In the genomic region with DNA sequence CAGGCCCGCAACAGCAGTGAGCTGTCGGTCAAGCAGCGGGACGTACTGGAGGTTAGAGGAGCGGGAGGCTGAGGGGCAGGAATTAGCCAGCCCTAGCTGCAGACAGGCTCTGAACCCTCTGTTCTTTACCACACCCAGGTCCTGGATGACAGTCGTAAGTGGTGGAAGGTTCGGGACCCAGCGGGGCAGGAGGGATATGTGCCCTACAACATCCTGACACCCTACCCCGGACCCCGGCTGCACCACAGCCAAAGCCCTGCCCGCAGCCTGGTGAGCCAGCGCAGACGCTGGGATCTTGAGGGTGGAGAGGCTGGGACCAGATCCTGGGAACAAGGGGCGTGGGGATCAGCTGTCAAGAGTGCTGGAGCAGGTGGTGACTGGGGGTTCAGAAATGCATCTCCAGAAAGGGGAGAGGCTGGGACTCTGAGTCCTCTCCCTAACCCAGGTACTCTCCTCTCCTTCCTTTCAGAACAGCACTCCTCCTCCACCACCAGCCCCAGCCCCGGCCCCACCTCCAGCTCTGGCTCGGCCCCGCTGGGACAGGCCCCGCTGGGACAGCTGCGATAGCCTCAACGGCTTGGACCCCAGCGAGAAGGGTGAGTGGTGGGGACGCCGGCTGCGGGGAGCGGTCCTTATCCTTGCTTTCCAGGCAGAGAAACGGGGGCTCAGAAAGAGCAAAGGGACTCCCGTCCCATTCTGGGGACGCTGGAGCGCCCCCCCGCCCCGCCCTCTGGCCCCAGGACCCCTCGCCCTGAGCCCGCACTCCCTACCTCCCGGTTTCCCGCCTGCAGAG, we compare ENCODE assay signal across 12 cellular contexts. TPM values are rescaled to one million over a fixed set of nuclear protein-coding genes. Genes with fewer than 3 reads are reported as not detected.
DNase-seq lines count a peak whose midpoint lies in the region; ATAC-seq and TF ChIP-seq lines count a peak whose summit lies in the region.
"Had no signal": no experiment of that assay in that cellular context is flagged by ENCODE, and none has a peak within 500 bp of the region (broad histone marks: within the 10 kb centered on the region; RNA-seq: fewer than 3 reads in every experiment).

No MANE protein-coding gene starts in this region.

- H3K4me3 ChIP-seq in HFF-Myc (replicated peaks; ENCODE audit: low read depth, low read length) (peak overlapping the region; percentile 36), brain microvascular endothelial cell (ENCODE audit: low read depth, low read length) (peak overlapping the region; percentile 59), kidney epithelial cell (ENCODE audit: low read depth, low read length) (peak overlapping the region; percentile 36), spleen (peak overlapping the region in 6 of 8 donors; percentile 29 to 68 (median 40))

- TF ChIP-seq POLR2A in spleen (IDR thresholded peaks at IDR 0.05): no peak

- in situ Hi-C loops in brain microvascular endothelial cell (cut with HindIII; ENCODE audit: low pct_ligation_motif_present, low sequenced_read_pairs): no loop called here

- peaks cover 13% of the 10 kb centered on the region for H3K36me3 ChIP-seq in brain microvascular endothelial cell (replicated peaks)
- peaks cover 1% of the 10 kb centered on the region for H3K36me3 ChIP-seq in kidney epithelial cell (ENCODE audit: control insufficient read depth, insufficient read depth, low read length)
- H3K36me3 ChIP-seq in spleen: peaks cover 0 to 20% (median 8%) of the 10 kb centered on the region in 6 donors

- peaks cover 0 to 7% (median 0%) of the 10 kb centered on the region in 8 donors for H3K9me3 ChIP-seq in spleen

- WGBS in spleen, 5 donors: 31 to 55% (median 35%) methylated on average over 22 to 35 of the region's 35 CpGs

- peaks cover 65% of the 10 kb centered on the region for H3K27me3 Mint-ChIP-seq in activated naive CD8-positive, alpha-beta T cell treated with anti-CD3 and anti-CD28 coated beads, Interleukin-2, amount 50 U/mL, for 24 hours

- no peak for TF ChIP-seq CTCF in HFF-Myc (IDR thresholded peaks at IDR 0.05; ENCODE audit: low read depth, low read length, missing control alignments)
- no peak for TF ChIP-seq CTCF in brain microvascular endothelial cell (IDR thresholded peaks at IDR 0.05; ENCODE audit: low read depth, low read length, missing control alignments)
- no peak for TF ChIP-seq CTCF in kidney epithelial cell (IDR thresholded peaks at IDR 0.05; ENCODE audit: insufficient read depth, low read length, poor library complexity, severe bottlenecking)
- TF ChIP-seq CTCF in spleen (IDR thresholded peaks at IDR 0.05 in 8 of 11, conservative IDR thresholded peaks at IDR 0.05 in 3 of 11): no peak

- H3K9me3 Mint-ChIP-seq in activated naive CD8-positive, alpha-beta T cell treated with anti-CD3 and anti-CD28 coated beads, Interleukin-2, amount 50 U/mL, for 24 hours: no peaks in the 10 kb centered on the region

- H3K27ac ChIP-seq in brain microvascular endothelial cell (no peak overlapping the region), spleen (no peak overlapping the region)

- peaks cover 17% of the 10 kb centered on the region for H3K36me3 Mint-ChIP-seq in activated naive CD8-positive, alpha-beta T cell treated with anti-CD3 and anti-CD28 coated beads, Interleukin-2, amount 50 U/mL, for 24 hours (ENCODE audit: low read depth)

- ATAC-seq in activated naive CD8-positive, alpha-beta T cell treated with anti-CD3 and anti-CD28 coated beads, Interleukin-2, amount 50 U/mL, for 24 hours: no peak
- ATAC-seq in GM21737 (IDR thresholded peaks at IDR 0.05; ENCODE audit: unreplicated experiment): no peak

- H3K4me3 Mint-ChIP-seq in activated naive CD8-positive, alpha-beta T cell treated with anti-CD3 and anti-CD28 coated beads, Interleukin-2, amount 50 U/mL, for 24 hours: no peak overlapping the region
- H3K4me3 Mint-ChIP-seq: activated T-cell treated with anti-CD3 and anti-CD28 coated beads, Interleukin-2, amount 50 U/mL, for 24 hours had no signal

- intact Hi-C loops in spleen (cut with DNase I; ENCODE audit: low total_unique reads): no loop called here

- DNase-seq in HFF-Myc (ENCODE audit: extremely low read depth, low read depth) (no peak), brain microvascular endothelial cell (no peak), kidney epithelial cell (ENCODE audit: low read depth) (no peak), spleen (peak; percentile 70), AG20443 (ENCODE audit: low spot score) (no peak)
- no peak for DNase-seq in NK-92 treated with Interleukin-12 subunit alpha and Interleukin-12 subunit beta, amount 100 ng/mL, for 24 hours (lab: John Stamatoyannopoulos, UW)
- DNase-seq in activated naive CD8-positive, alpha-beta T cell treated with anti-CD3 and anti-CD28 coated beads, Interleukin-2, amount 50 U/mL, for 24 hours: no peak
- DNase-seq: GDM1, Kasumi-1, NCI-H446 treated with DMSO at 0.1 percent for 48 hours had no signal

- H3K27ac Mint-ChIP-seq in activated naive CD8-positive, alpha-beta T cell treated with anti-CD3 and anti-CD28 coated beads, Interleukin-2, amount 50 U/mL, for 24 hours: no peak overlapping the region
- H3K27ac Mint-ChIP-seq: activated T-cell treated with anti-CD3 and anti-CD28 coated beads, Interleukin-2, amount 50 U/mL, for 24 hours had no signal

- H3K4me1 ChIP-seq in spleen: peaks cover 21 to 61% (median 46%) of the 10 kb centered on the region in 6 donors

- peaks cover 27% of the 10 kb centered on the region for H3K4me1 Mint-ChIP-seq in activated naive CD8-positive, alpha-beta T cell treated with anti-CD3 and anti-CD28 coated beads, Interleukin-2, amount 50 U/mL, for 24 hours

- H3K27me3 ChIP-seq in brain microvascular endothelial cell (replicated peaks) (peaks cover 19% of the 10 kb centered on the region), kidney epithelial cell (ENCODE audit: control insufficient read depth, insufficient read depth, low read length) (peaks cover 30% of the 10 kb centered on the region), spleen (replicated peaks in 1 of 7) (peaks cover 7 to 73% (median 57%) of the 10 kb centered on the region in 7 donors)

RNA-seq across cellular contexts. Expression of a gene that starts 10.4 kb away (rescaled TPM):
- total RNA-seq in kidney epithelial cell: 30.5 and 33.8 TPM in 2 replicates
- 1 to 10 TPM in 5 of 7 donors, under 1 TPM in 1, not detected in 1; 0.37 to 3.4 (median 2.2) TPM for total RNA-seq in spleen
- polyA plus RNA-seq in spleen: 1 to 10 TPM; 5.2 to 5.3 (median 5.3) TPM

RNA-seq across cellular contexts. Expression of a gene that starts 23.2 kb away (rescaled TPM):
- 16.6 and 23.4 TPM in 2 replicates for total RNA-seq in kidney epithelial cell
- total RNA-seq in spleen: 10 to 100 TPM; 15.3 to 31.5 (median 17.9) TPM
- 10 to 100 TPM in 1 of 3 donors, 1 to 10 TPM in 2; 4.6 to 13.5 (median 7.6) TPM for polyA plus RNA-seq in spleen

RNA-seq across cellular contexts. Expression of a gene that starts 31.3 kb away (rescaled TPM):
- total RNA-seq in kidney epithelial cell: 62.9 and 94.8 TPM in 2 replicates
- 100 to 1,000 TPM in 5 of 7 donors, 10 to 100 TPM in 2; 88.2 to 193 (median 129) TPM for total RNA-seq in spleen
- polyA plus RNA-seq in spleen: 100 to 1,000 TPM in 2 of 3 donors, 10 to 100 TPM in 1; 98.2 to 292 (median 263) TPM

RNA-seq across cellular contexts. Expression of a gene that starts 48.1 kb away (rescaled TPM):
- 0.33 TPM in 1 of 2 replicates, not detected in the other for total RNA-seq in kidney epithelial cell
- 1 to 10 TPM; 1.3 to 3.8 (median 1.7) TPM for total RNA-seq in spleen
- polyA plus RNA-seq in spleen: under 1 TPM; 0.09 to 0.41 (median 0.35) TPM
